Comparison of ENCODE assay signal across 8 cellular contexts in the genomic region with DNA sequence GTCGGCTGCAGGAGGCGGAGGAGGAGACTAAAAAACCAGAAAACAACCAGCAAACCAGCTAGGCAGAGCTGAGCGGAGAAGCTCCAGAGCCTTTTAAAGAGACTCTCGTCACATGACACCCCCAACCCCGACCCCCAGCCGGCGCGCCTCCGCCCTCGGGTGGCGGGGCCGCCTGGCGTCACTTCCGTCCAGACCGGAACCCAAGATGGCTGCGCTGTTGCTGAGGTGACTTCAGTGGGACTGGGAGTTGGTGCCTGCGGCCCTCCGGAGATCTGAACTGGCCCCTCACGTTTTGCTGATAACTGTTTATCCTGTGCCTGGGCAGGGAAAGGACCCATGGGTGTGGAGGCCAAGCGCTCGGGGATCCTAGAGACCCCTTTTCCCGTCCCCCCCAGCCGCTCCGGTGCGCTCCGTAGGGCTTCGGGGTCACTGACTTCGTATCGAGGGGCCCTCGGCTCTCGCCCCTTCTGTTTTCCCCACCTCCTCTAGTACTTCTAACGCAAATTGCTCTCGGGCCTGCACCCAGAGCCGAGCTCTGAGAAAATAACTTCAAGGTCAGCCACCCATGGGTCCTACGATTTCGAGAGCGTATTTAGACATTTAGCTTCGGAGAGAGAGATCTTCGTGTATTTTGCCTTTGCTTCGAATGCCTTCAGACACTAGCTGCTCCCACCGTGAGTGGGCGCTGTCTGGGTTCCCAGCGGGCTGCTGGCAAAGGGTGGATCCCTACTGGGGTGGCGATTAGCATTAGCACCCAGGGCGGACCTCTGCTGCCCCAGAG. TPM values are rescaled to one million over a fixed set of nuclear protein-coding genes. Genes with fewer than 3 reads are reported as not detected.
DNase-seq lines count a peak whose midpoint lies in the region; ATAC-seq and TF ChIP-seq lines count a peak whose summit lies in the region.

TSS of gene SDHC (plus strand) at position 181 of the 781 bp plus-strand sequence. CDS start at position 206, 25 bp downstream.

- TF ChIP-seq CTCF in GM12874 (IDR thresholded peaks at IDR 0.05; ENCODE audit: insufficient read depth, low read depth, low read length) (peak; percentile 41; the same call in 1 of the 2 replicates), adrenal gland (IDR thresholded peaks at IDR 0.05) (peak in 3 of 6 experiments; percentile 25 to 32 (median 25)), heart right ventricle (IDR thresholded peaks at IDR 0.05) (peak in 6 of 9 donors; percentile 11 to 45 (median 28)), upper lobe of left lung (IDR thresholded peaks at IDR 0.05) (peak in 2 of 6 experiments; percentile 8 to 28)

- intact Hi-C loops in adrenal gland (cut with DNase I): no loop called here
- intact Hi-C loops in heart right ventricle (cut with DNase I): loop anchor here in 4 of 10 donors (2.0 to 5.0 kb wide), 2 partner anchors 87 to 88 kb away; partner anchors contain the start of gene TOMM40L (in 4 of the 4)
- intact Hi-C loops in posterior cingulate gyrus (cut with DNase I): loop anchor here (10.0 kb wide), 1 partner anchor 50 kb away; the partner anchor contains the start of gene CFAP126

- peak; percentile 96 for ATAC-seq in HG02678 (IDR thresholded peaks at IDR 0.05; ENCODE audit: unreplicated experiment)
- peak; percentile 99 to 100 (median 99) for ATAC-seq in heart right ventricle
- ATAC-seq in upper lobe of left lung (ENCODE audit: low FRiP score in 2 of 2): peak; percentile 97 to 100

- no peaks in the 10 kb centered on the region for H3K36me3 ChIP-seq in adrenal gland (replicated peaks in 1 of 2)
- peaks cover 0 to 12% (median 0%) of the 10 kb centered on the region in 9 donors for H3K36me3 ChIP-seq in heart right ventricle
- peaks cover 0 to 5% (median 1%) of the 10 kb centered on the region in 4 donors for H3K36me3 ChIP-seq in upper lobe of left lung

- H3K9me3 ChIP-seq in adrenal gland (replicated peaks in 1 of 3) (no peaks in the 10 kb centered on the region), heart right ventricle (no peaks in the 10 kb centered on the region), upper lobe of left lung (no peaks in the 10 kb centered on the region)

- H3K27me3 ChIP-seq in adrenal gland (no peaks in the 10 kb centered on the region), heart right ventricle (peaks cover 0 to 3% (median 0%) of the 10 kb centered on the region in 7 donors), upper lobe of left lung (no peaks in the 10 kb centered on the region)

- H3K4me1 ChIP-seq in adrenal gland (replicated peaks in 1 of 2) (peaks cover 10 to 39% of the 10 kb centered on the region in 2 donors), heart right ventricle (peaks cover 3 to 29% (median 17%) of the 10 kb centered on the region in 9 donors), upper lobe of left lung (peaks cover 9 to 21% (median 13%) of the 10 kb centered on the region in 4 donors)

- peak; percentile 85 to 97 (median 90) for DNase-seq in NCI-H1417 (lab: John Stamatoyannopoulos, UW)
- peak; percentile 81 to 90 (median 88) for DNase-seq in T-helper 1 cell
- peak; percentile 91 to 95 (median 92) for DNase-seq in adrenal gland
- peak; percentile 90 to 91 for DNase-seq in heart right ventricle
- DNase-seq in posterior cingulate gyrus: peak; percentile 92 to 99 (median 94)
- DNase-seq in upper lobe of left lung: peak; percentile 88 to 97

- H3K27ac ChIP-seq in adrenal gland: peak within 1 kb of the TSS; percentile 83 to 92 (median 91)
- H3K27ac ChIP-seq in heart right ventricle: peak within 1 kb of the TSS; percentile 82 to 99 (median 94)
- peak within 1 kb of the TSS; percentile 93 to 98 (median 96) for H3K27ac ChIP-seq in upper lobe of left lung

- 0 to 2% (median 0%) methylated on average over 31 to 45 of the region's 45 CpGs for WGBS in adrenal gland, 4 donors
- 0 to 1% methylated on average over 44 to 45 of the region's 45 CpGs for WGBS in heart right ventricle, 2 donors
- WGBS in upper lobe of left lung, 2 donors: 2% methylated on average over 17 to 45 of the region's 45 CpGs

- peak; percentile 82 to 87 for TF ChIP-seq POLR2A in adrenal gland (IDR thresholded peaks at IDR 0.05)
- peak; percentile 13 to 87 (median 79) for TF ChIP-seq POLR2A in upper lobe of left lung (IDR thresholded peaks at IDR 0.05)

- TF ChIP-seq EP300 in upper lobe of left lung (IDR thresholded peaks at IDR 0.05): peak in 1 of 4 donors; percentile 75

- H3K4me3 ChIP-seq in adrenal gland: peak within 1 kb of the TSS; percentile 17 to 84 (median 77)
- peak within 1 kb of the TSS; percentile 65 to 98 (median 88) for H3K4me3 ChIP-seq in heart right ventricle
- H3K4me3 ChIP-seq in upper lobe of left lung: peak within 1 kb of the TSS; percentile 73 to 91 (median 82)

RNA-seq across cellular contexts. Expression of gene SDHC, which starts in this region (rescaled TPM):
- total RNA-seq in adrenal gland (100 to 1,000 TPM in 7 of 8 donors, 10 to 100 TPM in 1; 54.9 to 434 (median 300) TPM), heart right ventricle (100 to 1,000 TPM; 342 to 459 (median 420) TPM), upper lobe of left lung (100 to 1,000 TPM in 2 of 6 donors, 10 to 100 TPM in 4; 17.7 to 159 (median 66.7) TPM)
- polyA plus RNA-seq in adrenal gland (100 to 1,000 TPM in 1 of 3 donors, 10 to 100 TPM in 2; 57.8 to 404 (median 63.6) TPM), heart right ventricle (100 to 1,000 TPM in 1 of 2 donors, 10 to 100 TPM in 1; 18.1 to 176 TPM)

Comparison
In these comparisons a context has a peak if more than half of its experiments do, and no peak if none do; other contexts are left out.
1. Peak in every context shown above with its lines: DNase-seq, ATAC-seq, H3K4me3 ChIP-seq and H3K27ac ChIP-seq.